Comparison of ENCODE assay signal across 9 cellular contexts in genomic region chr22:37634505-37635002, GRCh38. TPM values are rescaled to one million over a fixed set of nuclear protein-coding genes. Genes with fewer than 3 reads are reported as not detected.
A peak's percentile ranks its signal among the peaks of the same experiment; 100 is the strongest.
DNase-seq lines count a peak whose midpoint lies in the region; ATAC-seq and TF ChIP-seq lines count a peak whose summit lies in the region.
"Had no signal": no experiment of that assay in that cellular context is flagged by ENCODE, and none has a peak within 500 bp of the region (broad histone marks: within the 10 kb centered on the region; RNA-seq: fewer than 3 reads in every experiment).

No MANE protein-coding gene starts in this region.

- H3K27me3 ChIP-seq in GM06990 (replicated peaks; ENCODE audit: control insufficient read depth, insufficient read depth, low read length) = no peaks in the 10 kb centered on the region
- no peaks in the 10 kb centered on the region for H3K27me3 ChIP-seq in Peyer's patch
- no peaks in the 10 kb centered on the region for H3K27me3 ChIP-seq in prostate gland (replicated peaks; ENCODE audit: insufficient read depth)

- 23% methylated on average over 6 of the region's 6 CpGs for WGBS in prostate gland

- peaks cover 11% of the 10 kb centered on the region for H3K36me3 Mint-ChIP-seq in effector memory CD8-positive, alpha-beta T cell (ENCODE audit: insufficient read depth)

- H3K9me3 ChIP-seq in Peyer's patch = no peaks in the 10 kb centered on the region
- no peaks in the 10 kb centered on the region for H3K9me3 ChIP-seq in prostate gland

- H3K27me3 Mint-ChIP-seq in effector memory CD8-positive, alpha-beta T cell = no peaks in the 10 kb centered on the region

- H3K4me3 ChIP-seq in GM06990 (replicated peaks; ENCODE audit: low read depth, low read length) = peak overlapping the region; percentile 33
- H3K4me3 ChIP-seq in Peyer's patch = peak overlapping the region in 2 of 4 donors; percentile 23 to 24
- no peak overlapping the region for H3K4me3 ChIP-seq in prostate gland

- peak overlapping the region; percentile 96 for H3K27ac Mint-ChIP-seq in effector memory CD8-positive, alpha-beta T cell

- peaks cover 12% of the 10 kb centered on the region for H3K36me3 ChIP-seq in GM06990 (ENCODE audit: control insufficient read depth, insufficient read depth, low read length)
- H3K36me3 ChIP-seq in Peyer's patch = peaks cover 0 to 27% (median 0%) of the 10 kb centered on the region in 3 donors
- no peaks in the 10 kb centered on the region for H3K36me3 ChIP-seq in prostate gland

- no peak for ATAC-seq in effector memory CD8-positive, alpha-beta T cell (replicated peaks)
- no peak for ATAC-seq in HG03159 (IDR thresholded peaks at IDR 0.05; ENCODE audit: unreplicated experiment)
- no peak for ATAC-seq in HG02763 (IDR thresholded peaks at IDR 0.05; ENCODE audit: unreplicated experiment)

- H3K9me3 Mint-ChIP-seq in effector memory CD8-positive, alpha-beta T cell = no peaks in the 10 kb centered on the region

- peak overlapping the region; percentile 74 to 98 (median 88) for H3K27ac ChIP-seq in Peyer's patch
- H3K27ac ChIP-seq in prostate gland = peak overlapping the region; percentile 50 to 59

- H3K4me1 Mint-ChIP-seq in effector memory CD8-positive, alpha-beta T cell (ENCODE audit: low read depth in 2 of 2) = peaks cover 64% of the 10 kb centered on the region in 2 donors

- peak overlapping the region; percentile 87 to 99 for H3K4me3 Mint-ChIP-seq in effector memory CD8-positive, alpha-beta T cell

- DNase-seq in GM06990 (ENCODE audit: extremely low read depth, insufficient read length) = peak; percentile 63
- DNase-seq in Peyer's patch = peak in 1 of 3 donors; percentile 60
- peak in 1 of 3 experiments; percentile 17 for DNase-seq in effector memory CD8-positive, alpha-beta T cell
- no peak for DNase-seq in prostate gland (ENCODE audit: low spot score)
- DNase-seq in H4 (ENCODE audit: low spot score) = no peak
- DNase-seq in NCI-H2227 (lab: John Stamatoyannopoulos, UW; ENCODE audit: unreplicated experiment) = no peak
- DNase-seq: cerebellar nuclear complex had no signal

- TF ChIP-seq POLR2A in Peyer's patch (IDR thresholded peaks at IDR 0.05) (no peak), prostate gland (IDR thresholded peaks at IDR 0.05) (no peak)

- peak; percentile 54 for TF ChIP-seq CTCF in GM06990 (IDR thresholded peaks at IDR 0.05; ENCODE audit: insufficient read depth, low read length, poor library complexity, severe bottlenecking)
- peak in 4 of 6 experiments; percentile 19 to 52 (median 42) for TF ChIP-seq CTCF in Peyer's patch (IDR thresholded peaks at IDR 0.05)
- TF ChIP-seq CTCF in prostate gland (IDR thresholded peaks at IDR 0.05) = peak in 1 of 4 experiments; percentile 11

- intact Hi-C loops in prostate gland (cut with DNase I) = no loop called here

- H3K4me1 ChIP-seq in Peyer's patch (peaks cover 20 to 66% (median 56%) of the 10 kb centered on the region in 4 donors), prostate gland (replicated peaks) (no peaks in the 10 kb centered on the region)

RNA-seq across cellular contexts. Expression of gene SH3BP1, which starts 4.9 kb away (rescaled TPM):
- total RNA-seq in Peyer's patch (100 to 1,000 TPM in 1 of 4 donors, 10 to 100 TPM in 3; 55.0 to 135 (median 71.8) TPM), prostate gland (10 to 100 TPM; 10.9 to 12.0 TPM)
- total RNA-seq in H4 (2014; rRNA removed; shearing (Covaris generic)) = 6.9 and 14.7 TPM in 2 replicates

RNA-seq across cellular contexts. Expression of gene PDXP, which starts 24.0 kb away (rescaled TPM):
- 100 to 1,000 TPM in 3 of 4 donors, 10 to 100 TPM in 1; 19.0 to 146 (median 111) TPM for total RNA-seq in Peyer's patch
- total RNA-seq in prostate gland = 10 to 100 TPM; 12.9 to 87.8 TPM
- total RNA-seq in H4 (2014; rRNA removed; shearing (Covaris generic)) = 9.0 and 9.3 TPM in 2 replicates

RNA-seq across cellular contexts. Expression of gene GGA1, which starts 25.9 kb away (rescaled TPM):
- total RNA-seq in Peyer's patch (100 to 1,000 TPM in 3 of 4 donors, 10 to 100 TPM in 1; 67.1 to 189 (median 117) TPM), prostate gland (100 to 1,000 TPM in 1 of 2 donors, 10 to 100 TPM in 1; 43.9 to 146 TPM)
- 8.2 and 31.3 TPM in 2 replicates for total RNA-seq in H4 (2014; rRNA removed; shearing (Covaris generic))

RNA-seq across cellular contexts. Expression of gene LGALS1, which starts 40.9 kb away (rescaled TPM):
- 100 to 1,000 TPM in 1 of 4 donors, 10 to 100 TPM in 3; 44.8 to 352 (median 73.5) TPM for total RNA-seq in Peyer's patch
- total RNA-seq in prostate gland = 1,000 to 10,000 TPM in 1 of 2 donors, 100 to 1,000 TPM in 1; 365 to 1,063 TPM
- 1,239 and 1,549 TPM in 2 replicates for total RNA-seq in H4 (2014; rRNA removed; shearing (Covaris generic))

RNA-seq across cellular contexts. Expression of gene NOL12, which starts 51.6 kb away (rescaled TPM):
- total RNA-seq in Peyer's patch (100 to 1,000 TPM in 1 of 4 donors, 10 to 100 TPM in 3; 37.5 to 144 (median 57.1) TPM), prostate gland (10 to 100 TPM; 39.6 to 49.0 TPM)
- 25.7 and 27.3 TPM in 2 replicates for total RNA-seq in H4 (2014; rRNA removed; shearing (Covaris generic))
